Comparison of ENCODE assay signal across 1 cellular context in the genomic region with DNA sequence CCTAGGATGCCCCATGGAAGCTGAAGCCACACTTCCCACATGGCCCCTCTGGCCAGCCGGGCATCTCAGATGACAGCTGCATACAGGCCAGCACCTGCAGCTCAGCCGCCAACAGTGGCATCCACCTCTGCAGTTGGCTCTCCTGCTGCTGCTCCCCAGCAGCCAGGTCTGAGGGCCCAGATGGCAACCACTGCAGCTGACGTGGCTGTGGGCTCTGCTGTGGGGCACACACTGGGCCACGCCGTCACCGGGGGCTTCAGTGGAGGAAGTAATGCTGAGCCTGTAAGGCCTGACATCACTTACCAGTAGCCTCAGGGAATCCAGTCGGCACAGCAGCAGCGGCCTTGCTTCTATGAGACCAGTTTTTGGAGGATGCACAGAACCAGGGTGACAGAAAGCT.
TF ChIP-seq lines count a peak whose summit lies in the region.

No MANE protein-coding gene starts in this region.

TF ChIP-seq in SK-N-SH, 30 proteins besides CTCF, POLR2A, EP300 and RAD21 (continued from another document):
- TF ChIP-seq REST (IDR thresholded peaks at IDR 0.05; ENCODE audit: low read depth, low read length) (no peak), RXRA (IDR thresholded peaks at IDR 0.05; ENCODE audit: borderline replicate concordance, low read depth) (no peak), YY1 (IDR thresholded peaks at IDR 0.05; ENCODE audit: low read depth) (no peak)
- TF ChIP-seq, protein P1, sequence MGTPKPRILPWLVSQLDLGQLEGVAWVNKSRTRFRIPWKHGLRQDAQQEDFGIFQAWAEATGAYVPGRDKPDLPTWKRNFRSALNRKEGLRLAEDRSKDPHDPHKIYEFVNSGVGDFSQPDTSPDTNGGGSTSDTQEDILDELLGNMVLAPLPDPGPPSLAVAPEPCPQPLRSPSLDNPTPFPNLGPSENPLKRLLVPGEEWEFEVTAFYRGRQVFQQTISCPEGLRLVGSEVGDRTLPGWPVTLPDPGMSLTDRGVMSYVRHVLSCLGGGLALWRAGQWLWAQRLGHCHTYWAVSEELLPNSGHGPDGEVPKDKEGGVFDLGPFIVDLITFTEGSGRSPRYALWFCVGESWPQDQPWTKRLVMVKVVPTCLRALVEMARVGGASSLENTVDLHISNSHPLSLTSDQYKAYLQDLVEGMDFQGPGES (IDR thresholded peaks at IDR 0.05; ENCODE audit: low read depth, low read length) = no peak
